Comparison of ENCODE assay signal across 24 cellular contexts in the genomic region with DNA sequence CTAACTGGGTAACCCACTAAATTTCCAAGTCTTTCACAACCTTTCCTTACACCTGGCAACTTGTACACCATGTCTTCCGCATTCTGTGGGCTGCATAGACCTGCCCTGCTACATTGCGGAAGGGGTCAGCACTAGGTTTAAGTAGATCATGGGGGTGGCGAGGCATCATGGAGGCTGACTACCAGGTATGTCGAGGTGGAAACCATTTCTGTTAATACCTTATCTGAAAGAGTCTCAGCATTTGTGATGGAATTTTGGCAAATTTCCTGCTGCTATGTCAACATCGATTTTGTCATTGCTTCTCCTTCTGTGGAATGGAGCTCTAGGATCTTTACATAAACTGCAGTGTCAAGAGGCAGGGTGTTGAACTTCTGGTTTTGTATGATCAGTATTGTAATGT.
A peak's percentile ranks its signal among the peaks of the same experiment; 100 is the strongest.
DNase-seq lines count a peak whose midpoint lies in the region; ATAC-seq and TF ChIP-seq lines count a peak whose summit lies in the region.
"Had no signal": no experiment of that assay in that cellular context is flagged by ENCODE, and none has a peak within 500 bp of the region (broad histone marks: within the 10 kb centered on the region; RNA-seq: fewer than 3 reads in every experiment).

No MANE protein-coding gene starts in this region.

- no TSS peak for BruUV-seq in OCI-LY7 (replicated peaks; lab: Mats Ljungman, UMichigan)

- TF ChIP-seq CTCF in heart right ventricle (IDR thresholded peaks at IDR 0.05) (no peak), epithelial cell of esophagus (IDR thresholded peaks at IDR 0.05; ENCODE audit: insufficient read depth, low read depth, low read length, missing control alignments) (no peak), neutrophil (IDR thresholded peaks at IDR 0.05) (no peak), OCI-LY7 (conservative IDR thresholded peaks at IDR 0.05; ENCODE audit: low read length) (no peak)

- H3K36me3 ChIP-seq in heart right ventricle (peaks cover 0 to 66% (median 3%) of the 10 kb centered on the region in 9 donors), neutrophil (peaks cover 18% of the 10 kb centered on the region), aorta (ENCODE audit: control insufficient read depth in 1 of 2, insufficient read depth in 2 of 2, low read length in 1 of 2) (peaks cover 0 to 3% of the 10 kb centered on the region in 2 donors), OCI-LY7 (ENCODE audit: insufficient read depth, low read length) (no peaks in the 10 kb centered on the region)
- H3K36me3 ChIP-seq: gastrocnemius medialis, neural progenitor cell had no signal

- H3K79me2 ChIP-seq in OCI-LY7 (ENCODE audit: insufficient read depth, low read depth, low read length) = no peaks in the 10 kb centered on the region

- H3K4me3 ChIP-seq in heart right ventricle = no peak overlapping the region
- no peak overlapping the region for H3K4me3 ChIP-seq in epithelial cell of esophagus (ENCODE audit: low read length)
- H3K4me3 ChIP-seq in neutrophil (ENCODE audit: low read depth in 1 of 2, low read length in 1 of 2) = no peak overlapping the region
- no peak overlapping the region for H3K4me3 ChIP-seq in aorta (ENCODE audit: low read length in 2 of 2)
- no peak overlapping the region for H3K4me3 ChIP-seq in OCI-LY7 (ENCODE audit: low read depth, low read length, poor library complexity, severe bottlenecking)
- H3K4me3 ChIP-seq: gastrocnemius medialis, neural progenitor cell, testis had no signal

- H3K4me1 ChIP-seq in heart right ventricle = peaks cover 21 to 82% (median 72%) of the 10 kb centered on the region in 9 donors
- H3K4me1 ChIP-seq in neutrophil (ENCODE audit: control insufficient read depth in 1 of 2, insufficient read depth in 1 of 2, low read depth in 1 of 2, low read length in 1 of 2) = peaks cover 13 to 15% of the 10 kb centered on the region in 2 experiments
- H3K4me1 ChIP-seq in aorta (ENCODE audit: control insufficient read depth in 1 of 2, insufficient read depth in 2 of 2, low read length in 2 of 2) = peaks cover 16 to 26% of the 10 kb centered on the region in 2 donors
- no peaks in the 10 kb centered on the region for H3K4me1 ChIP-seq in OCI-LY7 (ENCODE audit: insufficient read depth, low read length, poor library complexity, severe bottlenecking)

- no peaks in the 10 kb centered on the region for H3K27me3 ChIP-seq in heart right ventricle
- H3K27me3 ChIP-seq in neutrophil = no peaks in the 10 kb centered on the region
- no peaks in the 10 kb centered on the region for H3K27me3 ChIP-seq in aorta (ENCODE audit: control insufficient read depth in 1 of 2, insufficient read depth in 2 of 2, low read length in 1 of 2)
- H3K27me3 ChIP-seq: gastrocnemius medialis, neural progenitor cell, testis had no signal

- DNase-seq in heart right ventricle (no peak), Right ventricle myocardium superior (no peak), epithelial cell of esophagus (ENCODE audit: low read depth) (peak; percentile 24), aorta (no peak), hypothalamus (lab: John Stamatoyannopoulos, UW) (no peak), T-cell (no peak), OCI-LY7 (ENCODE audit: low spot score) (no peak)
- DNase-seq: activated CD4-positive, alpha-beta T cell treated with anti-CD3 and anti-CD28 coated beads, Interleukin-2, amount 10 ng/mL, durations not matched to agents 7 days and 5 days; activated naive CD4-positive, alpha-beta T cell treated with anti-CD3 and anti-CD28 coated beads, Interleukin-2, amount 50 U/mL, for 16 hours; activated T-cell treated with anti-CD3 and anti-CD28 coated beads for 4 hours; caudate nucleus; gastrocnemius medialis; NCI-H1105; NCI-H2171 treated with DMSO at 0.1 percent for 48 hours; NCI-H82; stimulated activated CD4-positive, alpha-beta T cell treated with anti-CD3 and anti-CD28 coated beads, Interleukin-4, amount 100 ng/mL, for 1 hour; stimulated activated CD8-positive, alpha-beta memory T cell treated with anti-CD3 and anti-CD28 coated beads, Interleukin-4, amount 100 ng/mL, for 48 hours; testis had no signal

- CTCF ChIA-PET in T-cell (lab: Charles Lee) (no interaction called here), OCI-LY7 (lab: Charles Lee; ENCODE audit: unreplicated experiment) (no interaction called here)

- ATAC-seq in heart right ventricle (no peak), Right ventricle myocardium superior (ENCODE audit: poor library complexity) (no peak), aorta (ENCODE audit: low FRiP score) (no peak), T-cell (replicated peaks in 1 of 4) (no peak)
- ATAC-seq: gastrocnemius medialis, Panc1, sciatic nerve had no signal

- no peaks in the 10 kb centered on the region for H3K27me3 Mint-ChIP-seq in T-cell
- H3K27me3 Mint-ChIP-seq: activated CD4-positive, alpha-beta T cell treated with anti-CD3 and anti-CD28 coated beads, Interleukin-2, amount 10 ng/mL, durations not matched to agents 7 days and 5 days; memory B cell had no signal

- no peak overlapping the region for H3K27ac Mint-ChIP-seq in T-cell
- H3K27ac Mint-ChIP-seq: activated CD4-positive, alpha-beta T cell treated with anti-CD3 and anti-CD28 coated beads, Interleukin-2, amount 10 ng/mL, durations not matched to agents 7 days and 5 days; memory B cell; neural progenitor cell had no signal

- POLR2A ChIA-PET in T-cell (lab: Charles Lee) = no interaction called here
- POLR2A ChIA-PET in OCI-LY7 (lab: Charles Lee) = interaction anchor here (0.6 to 1.3 kb wide), 5 partner anchors 11 to 152 kb away, joined by 3 to 6 read pairs (median 3); no protein-coding TSS in a partner anchor

- no peaks in the 10 kb centered on the region for H4K20me1 ChIP-seq in OCI-LY7 (ENCODE audit: insufficient read depth, low read length)

- H3K27ac ChIP-seq in heart right ventricle = peak overlapping the region in 7 of 10 donors; percentile 34 to 81 (median 75)
- H3K27ac ChIP-seq in neutrophil = peak overlapping the region; percentile 50
- peak overlapping the region; percentile 63 to 95 for H3K27ac ChIP-seq in aorta (ENCODE audit: low read depth in 1 of 2, low read length in 2 of 2)
- no peak overlapping the region for H3K27ac ChIP-seq in OCI-LY7 (ENCODE audit: low read depth, low read length, poor library complexity, severe bottlenecking)
- H3K27ac ChIP-seq: neural progenitor cell, testis had no signal

- H3K9me3 ChIP-seq in heart right ventricle (no peaks in the 10 kb centered on the region), neutrophil (no peaks in the 10 kb centered on the region), aorta (ENCODE audit: control insufficient read depth, low read length) (no peaks in the 10 kb centered on the region), OCI-LY7 (ENCODE audit: low read length) (no peaks in the 10 kb centered on the region)
- H3K9me3 ChIP-seq: gastrocnemius medialis, testis had no signal

- H3K4me2 ChIP-seq in OCI-LY7 (ENCODE audit: low read length) = no peak overlapping the region
- H3K4me2 ChIP-seq: neural progenitor cell had no signal

- 77 to 78% methylated on average over 5 of the region's 5 CpGs for WGBS in heart right ventricle, 2 donors
- WGBS in aorta, 2 donors = 64 to 68% methylated on average over 5 of the region's 5 CpGs

- intact Hi-C loops in heart right ventricle (cut with DNase I) = no loop called here
- intact Hi-C loops in Right ventricle myocardium superior (cut with DNase I) = no loop called here
- intact Hi-C loops in aorta (cut with DNase I) = loop anchor here in 1 of 2 donors (5.0 to 10.0 kb wide), 2 partner anchors 49 to 106 kb away; no protein-coding TSS in a partner anchor
- intact Hi-C loops in OCI-LY7 (cut with micrococcal nuclease; ENCODE audit: unreplicated experiment) = no loop called here

- no peak overlapping the region for H3K4me3 Mint-ChIP-seq in T-cell
- H3K4me3 Mint-ChIP-seq: activated CD4-positive, alpha-beta T cell treated with anti-CD3 and anti-CD28 coated beads, Interleukin-2, amount 10 ng/mL, durations not matched to agents 7 days and 5 days; CD14-positive monocyte; memory B cell; neural progenitor cell had no signal

- H3K4me1 Mint-ChIP-seq in T-cell = peaks cover 0 to 2% (median 0%) of the 10 kb centered on the region in 3 donors
- H3K4me1 Mint-ChIP-seq: activated CD4-positive, alpha-beta T cell treated with anti-CD3 and anti-CD28 coated beads, Interleukin-2, amount 10 ng/mL, durations not matched to agents 7 days and 5 days; memory B cell had no signal

- no peaks in the 10 kb centered on the region for H3K9me2 ChIP-seq in OCI-LY7 (ENCODE audit: insufficient read depth, low read length)

- H3K36me3 Mint-ChIP-seq in T-cell = peaks cover 66% of the 10 kb centered on the region

- peaks cover 0 to 3% (median 0%) of the 10 kb centered on the region in 3 donors for H3K9me3 Mint-ChIP-seq in T-cell
- H3K9me3 Mint-ChIP-seq: activated CD4-positive, alpha-beta T cell treated with anti-CD3 and anti-CD28 coated beads, Interleukin-2, amount 10 ng/mL, durations not matched to agents 7 days and 5 days; CD14-positive monocyte; memory B cell; neural progenitor cell had no signal

- H2AFZ ChIP-seq in OCI-LY7 (ENCODE audit: low read length) = no peak overlapping the region
- H2AFZ ChIP-seq: neural progenitor cell had no signal
